ENCODE assay signal across 8 cellular contexts in genomic region chr14:68792022-68792829, GRCh38. TPM values are rescaled to one million over a fixed set of nuclear protein-coding genes. Genes with fewer than 3 reads are reported as not detected.
DNase-seq lines count a peak whose midpoint lies in the region; ATAC-seq lines count a peak whose summit lies in the region.

No MANE protein-coding gene starts in this region.

- ATAC-seq in left cardiac atrium (no peak), GM21515 (IDR thresholded peaks at IDR 0.05; ENCODE audit: unreplicated experiment) (no peak)

- H3K9me3 Mint-ChIP-seq in activated naive CD4-positive, alpha-beta T cell treated with anti-CD3 and anti-CD28 coated beads for 36 hours = no peaks in the 10 kb centered on the region

- intact Hi-C loops in activated naive CD4-positive, alpha-beta T cell treated with anti-CD3 and anti-CD28 coated beads for 36 hours (cut with micrococcal nuclease) = loop anchor here (2.0 to 10.0 kb wide), 4 partner anchors 185 to 1863 kb away; partner anchors contain the start of genes ACTN1 and SUSD6
- intact Hi-C loops in left cardiac atrium (cut with DNase I) = loop anchor here (5.0 kb wide), 2 partner anchors 110 to 125 kb away; no protein-coding TSS in a partner anchor

- H3K4me3 ChIP-seq in skeletal muscle cell (ENCODE audit: low read depth, low read length) = peak overlapping the region; percentile 99

- CTCF ChIA-PET in activated naive CD4-positive, alpha-beta T cell treated with anti-CD3 and anti-CD28 coated beads for 36 hours (lab: Charles Lee) = interaction anchor here (0.7 to 16.7 kb wide), 7 partner anchors 9 to 543 kb away, joined by 3 to 270 read pairs (median 5); no protein-coding TSS in a partner anchor

- H3K36me3 Mint-ChIP-seq in activated naive CD4-positive, alpha-beta T cell treated with anti-CD3 and anti-CD28 coated beads for 36 hours (ENCODE audit: low read depth) = peaks cover 53% of the 10 kb centered on the region

- DNase-seq in activated naive CD4-positive, alpha-beta T cell treated with anti-CD3 and anti-CD28 coated beads for 36 hours = peak; percentile 48
- no peak for DNase-seq in activated naive CD4-positive, alpha-beta T cell treated with Interleukin-2 at 50 U/mL for 16 hours
- DNase-seq in activated T-cell treated with anti-CD3 and anti-CD28 coated beads, Interleukin-2, amount 50 U/mL, for 48 hours = peak; percentile 58 to 61
- DNase-seq in left cardiac atrium = peak; percentile 43
- DNase-seq in skeletal muscle cell (ENCODE audit: low read depth) = no peak
- no peak for DNase-seq in NCI-H2171 treated with DMSO at 0.1 percent for 48 hours (lab: John Stamatoyannopoulos, UW)
- no peak for DNase-seq in T-helper 9 cell

- H3K4me3 Mint-ChIP-seq in activated naive CD4-positive, alpha-beta T cell treated with anti-CD3 and anti-CD28 coated beads for 36 hours = peak overlapping the region; percentile 90

- peaks cover 39% of the 10 kb centered on the region for H3K4me1 Mint-ChIP-seq in activated naive CD4-positive, alpha-beta T cell treated with anti-CD3 and anti-CD28 coated beads for 36 hours (ENCODE audit: low read depth)

- no peaks in the 10 kb centered on the region for H3K27me3 Mint-ChIP-seq in activated naive CD4-positive, alpha-beta T cell treated with anti-CD3 and anti-CD28 coated beads for 36 hours (ENCODE audit: low read depth)

- H3K27ac Mint-ChIP-seq in activated naive CD4-positive, alpha-beta T cell treated with anti-CD3 and anti-CD28 coated beads for 36 hours = peak overlapping the region; percentile 100

RNA-seq across cellular contexts. Expression of gene ZFP36L1, which starts 0.6 kb away (rescaled TPM):
- 10 to 100 TPM; 76.8 to 85.1 TPM for total RNA-seq in activated naive CD4-positive, alpha-beta T cell treated with anti-CD3 and anti-CD28 coated beads for 36 hours
- 100 to 1,000 TPM in 1 of 2 donors, 10 to 100 TPM in 1; 89.6 to 105 TPM for total RNA-seq in left cardiac atrium

Comparison
In these comparisons a context has a peak if more than half of its experiments do, and no peak if none do; other contexts are left out.
1. DNase-seq: peak in activated naive CD4-positive, alpha-beta T cell treated with anti-CD3 and anti-CD28 coated beads for 36 hours (single experiment), activated T-cell treated with anti-CD3 and anti-CD28 coated beads, Interleukin-2, amount 50 U/mL, for 48 hours (2 of 2) and left cardiac atrium (single experiment); none in activated naive CD4-positive, alpha-beta T cell treated with Interleukin-2 at 50 U/mL for 16 hours (single experiment), skeletal muscle cell (single experiment), NCI-H2171 treated with DMSO at 0.1 percent for 48 hours (single experiment) and T-helper 9 cell (single experiment).